26 cellular contexts compared by ENCODE assay signal in the genomic region with DNA sequence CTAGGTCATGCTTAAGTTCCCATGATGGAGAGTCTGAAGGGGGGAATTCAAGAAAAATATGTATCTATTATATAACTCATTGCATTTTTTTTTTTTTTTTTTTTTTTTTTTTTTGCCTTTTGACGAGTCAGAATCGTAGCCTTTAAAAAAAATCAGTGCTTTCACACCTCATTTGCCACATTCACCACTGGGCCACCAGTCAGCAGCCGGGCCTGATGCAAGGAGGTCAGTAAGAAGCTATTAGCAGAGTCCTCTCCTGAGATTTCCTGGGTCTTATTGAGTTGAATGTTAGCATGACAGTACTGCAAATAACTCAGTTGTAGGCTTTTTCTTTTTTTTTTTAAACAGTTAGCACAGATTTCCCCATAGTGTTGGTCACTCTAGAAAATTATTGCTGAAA.
"Had no signal": no experiment of that assay in that cellular context is flagged by ENCODE, and none has a peak within 500 bp of the region (broad histone marks: within the 10 kb centered on the region; RNA-seq: fewer than 3 reads in every experiment).

No MANE protein-coding gene starts in this region.

- H3K27ac ChIP-seq: KMS-11, RWPE1 had no signal

- H3K9me3 ChIP-seq: SK-N-SH had no signal

- H3K36me3 Mint-ChIP-seq: IgD-negative memory B cell had no signal

- H3K9ac ChIP-seq: KMS-11, SK-N-SH had no signal

- DNase-seq: Kasumi-1, MV-4-11, NCI-H1048, NCI-H1105, NCI-H1417, NCI-H1436 treated with DMSO at 0.1 percent for 48 hours, NCI-H1694, NCI-H187 treated with DMSO at 0.1 percent for 48 hours, NCI-H2081, NCI-H2107, NCI-H2171, NCI-H226, NCI-H446, NCI-H510A, NCI-H524 treated with DMSO at 0.1 percent for 48 hours, NCI-H69, NCI-H774, PC-3, SHP77, SK-N-SH, SW 1271 had no signal

- H3K4me3 ChIP-seq: K562 had no signal

- ATAC-seq: K562, Panc1 had no signal

- H3K4me2 ChIP-seq: KMS-11, SK-N-SH had no signal

- H3K4me3 Mint-ChIP-seq: IgD-negative memory B cell had no signal

- H3K4me1 Mint-ChIP-seq: IgD-negative memory B cell had no signal

- H3K27ac Mint-ChIP-seq: IgD-negative memory B cell had no signal
